8 cellular contexts compared by ENCODE assay signal in the genomic region with DNA sequence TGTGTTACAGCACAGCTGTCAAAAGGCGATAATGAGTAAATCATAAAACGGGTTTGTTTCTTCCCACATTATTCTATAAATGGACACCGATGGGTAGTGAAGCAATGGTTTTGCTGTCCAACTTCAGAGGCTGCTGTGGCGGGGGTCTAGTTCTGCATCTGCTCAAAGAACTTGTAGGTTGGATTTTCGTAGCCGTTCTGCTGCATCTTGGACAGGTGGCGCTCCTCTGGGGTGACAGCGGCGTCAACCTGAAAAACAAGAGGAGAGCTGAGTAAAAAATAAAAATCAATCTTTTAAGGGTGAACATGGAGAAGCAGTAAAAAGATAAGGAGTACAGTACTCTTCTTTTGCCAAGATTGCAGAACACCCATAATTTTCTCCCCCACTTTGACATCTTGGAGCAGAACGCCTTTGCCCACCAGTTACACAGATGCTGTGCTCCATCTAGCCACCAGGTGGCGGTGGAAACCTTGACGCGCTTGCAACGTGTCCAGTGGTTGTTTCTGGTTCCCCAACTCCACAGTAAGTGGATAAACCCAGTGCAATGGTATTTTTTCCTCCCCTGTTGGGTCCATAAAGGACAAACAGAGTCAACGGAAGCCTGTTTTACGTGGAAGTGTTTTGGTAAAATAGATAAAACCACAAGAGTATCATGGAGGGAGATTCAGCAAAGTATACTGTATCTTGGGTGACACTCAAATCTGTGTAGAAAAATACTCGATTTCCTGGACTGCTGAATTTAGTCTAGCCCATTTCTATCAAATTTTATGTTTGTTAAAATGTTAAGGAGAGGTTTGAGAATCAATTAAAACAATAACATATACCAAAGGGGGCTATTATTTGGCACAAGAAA.
DNase-seq lines count a peak whose midpoint lies in the region; ATAC-seq and TF ChIP-seq lines count a peak whose summit lies in the region.

No MANE protein-coding gene starts in this region.

- no peak overlapping the region for H3K27ac Mint-ChIP-seq in neural crest cell (ENCODE audit: unreplicated experiment)

- no peak overlapping the region for H3K4me3 Mint-ChIP-seq in neural crest cell

- H3K36me3 ChIP-seq in thoracic aorta = no peaks in the 10 kb centered on the region

- H3K4me1 Mint-ChIP-seq in neural crest cell = peaks cover 11% of the 10 kb centered on the region

- no peak overlapping the region for H3K4me3 ChIP-seq in thoracic aorta

- H3K27me3 Mint-ChIP-seq in neural crest cell (ENCODE audit: low read depth) = no peaks in the 10 kb centered on the region

- ATAC-seq in GM19468 (IDR thresholded peaks at IDR 0.05; ENCODE audit: extremely low read depth, unreplicated experiment) (peak; percentile 64), HG03558 (IDR thresholded peaks at IDR 0.05; ENCODE audit: extremely low read depth, unreplicated experiment) (peak; percentile 90), thoracic aorta (ENCODE audit: insufficient number of reproducible peaks, low FRiP score, low read depth) (no peak)

- H3K9me3 Mint-ChIP-seq in neural crest cell = no peaks in the 10 kb centered on the region

- H3K9me3 ChIP-seq in thoracic aorta = no peaks in the 10 kb centered on the region

- DNase-seq in DMS114 treated with DMSO at 0.1 percent for 48 hours (lab: John Stamatoyannopoulos, UW; ENCODE audit: unreplicated experiment) = peak; percentile 13
- DNase-seq in OCI-M1 (lab: John Stamatoyannopoulos, UW) = peak; percentile 73
- peak; percentile 31 for DNase-seq in activated T-cell treated with anti-CD3 and anti-CD28 coated beads for 48 hours (ENCODE audit: low read depth)
- peak; percentile 49 for DNase-seq in fibroblast of gingiva (ENCODE audit: low read depth)
- DNase-seq in neural crest cell (ENCODE audit: low read depth, low spot score) = peak; percentile 57
- DNase-seq in thoracic aorta (ENCODE audit: low spot score) = peak; percentile 25

- H3K4me1 ChIP-seq in thoracic aorta (ENCODE audit: control insufficient read depth in 1 of 2, low read depth in 2 of 2) = peaks cover 0 to 11% of the 10 kb centered on the region in 2 donors

- H3K27me3 ChIP-seq in thoracic aorta (replicated peaks; ENCODE audit: insufficient read depth) = no peaks in the 10 kb centered on the region

- peaks cover 40% of the 10 kb centered on the region for H3K36me3 Mint-ChIP-seq in neural crest cell (ENCODE audit: low read depth)

- peak; percentile 89 for TF ChIP-seq CTCF in neural crest cell (conservative IDR thresholded peaks at IDR 0.05)
- peak; percentile 92 for TF ChIP-seq CTCF in thoracic aorta (IDR thresholded peaks at IDR 0.05)

- H3K27ac ChIP-seq in thoracic aorta = no peak overlapping the region

Comparison
In these comparisons a context has a peak if more than half of its experiments do, and no peak if none do; other contexts are left out.
1. DNase-seq: peak in every context shown above with its lines; median percentile 73 in OCI-M1; 57 in neural crest cell; 49 in fibroblast of gingiva; 31 in activated T-cell treated with anti-CD3 and anti-CD28 coated beads for 48 hours; 25 in thoracic aorta; 13 in DMS114 treated with DMSO at 0.1 percent for 48 hours.